Comparison of ENCODE assay signal across 7 cellular contexts in genomic region chr2:106470658-106471057, GRCh38. TPM values are rescaled to one million over a fixed set of nuclear protein-coding genes. Genes with fewer than 3 reads are reported as not detected.
A peak's percentile ranks its signal among the peaks of the same experiment; 100 is the strongest.
DNase-seq lines count a peak whose midpoint lies in the region; ATAC-seq and TF ChIP-seq lines count a peak whose summit lies in the region.
"Not testable (repeated sequence)": the region's sequence is repeated elsewhere in the genome, so short reads cannot be mapped to it uniquely, and the experiment has no call there.

No MANE protein-coding gene starts in this region.

- H3F3A ChIP-seq in PC-9 (ENCODE audit: insufficient read depth, low read depth): not testable (repeated sequence)

- CTCF ChIA-PET in PC-9 (lab: Charles Lee); activated CD8-positive, alpha-beta T cell treated with anti-CD3 and anti-CD28 coated beads for 36 hours (lab: Charles Lee): not testable (repeated sequence)

- not testable (repeated sequence) for H2AFZ ChIP-seq in PC-9

- not testable (repeated sequence) for H3K9me2 ChIP-seq in PC-9 (ENCODE audit: insufficient read depth)

- not testable (repeated sequence) for H3K27ac ChIP-seq in PC-9

- POLR2A ChIA-PET in PC-9 (lab: Charles Lee; ENCODE audit: unreplicated experiment); activated CD8-positive, alpha-beta T cell treated with anti-CD3 and anti-CD28 coated beads for 36 hours (lab: Charles Lee); naive thymus-derived CD8-positive, alpha-beta T cell (lab: Charles Lee): not testable (repeated sequence)

- H3K4me3 Mint-ChIP-seq in activated CD8-positive, alpha-beta T cell treated with anti-CD3 and anti-CD28 coated beads for 36 hours; activated naive CD8-positive, alpha-beta T cell treated with anti-CD3 and anti-CD28 coated beads, Interleukin-2, amount 50 U/mL, for 24 hours; naive thymus-derived CD8-positive, alpha-beta T cell: not testable (repeated sequence)

- BruUV-seq in PC-9 (replicated peaks; lab: Mats Ljungman, UMichigan): not testable (repeated sequence)

- H3K4me2 ChIP-seq in PC-9: not testable (repeated sequence)

- not testable (repeated sequence) for H4K20me1 ChIP-seq in PC-9 (ENCODE audit: insufficient read depth)

- not testable (repeated sequence) for H3K27me3 Mint-ChIP-seq in activated CD8-positive, alpha-beta T cell treated with anti-CD3 and anti-CD28 coated beads for 36 hours; activated naive CD8-positive, alpha-beta T cell treated with anti-CD3 and anti-CD28 coated beads, Interleukin-2, amount 50 U/mL, for 24 hours; naive thymus-derived CD8-positive, alpha-beta T cell

- H3K9me3 ChIP-seq in PC-9 (ENCODE audit: insufficient read depth, low read depth): not testable (repeated sequence)

- H3K4me1 Mint-ChIP-seq in activated CD8-positive, alpha-beta T cell treated with anti-CD3 and anti-CD28 coated beads for 36 hours (ENCODE audit: low read depth); activated naive CD8-positive, alpha-beta T cell treated with anti-CD3 and anti-CD28 coated beads, Interleukin-2, amount 50 U/mL, for 24 hours; naive thymus-derived CD8-positive, alpha-beta T cell: not testable (repeated sequence)

- not testable (repeated sequence) for H3K4me3 ChIP-seq in PC-9; fibroblast of the aortic adventitia (ENCODE audit: low read depth, low read length)

- DNase-seq in PC-9: peak in 1 of 2 experiments; percentile 46
- DNase-seq in activated CD8-positive, alpha-beta T cell treated with anti-CD3 and anti-CD28 coated beads for 36 hours: peak; percentile 54
- DNase-seq in activated naive CD8-positive, alpha-beta T cell treated with anti-CD3 and anti-CD28 coated beads, Interleukin-2, amount 50 U/mL, for 24 hours: peak; percentile 35
- DNase-seq in fibroblast of the aortic adventitia (ENCODE audit: low read depth): not testable (repeated sequence)
- DNase-seq in naive thymus-derived CD8-positive, alpha-beta T cell: peak in 9 of 10 donors; percentile 3 to 75 (median 47)
- peak; percentile 45 for DNase-seq in stimulated activated CD4-positive, alpha-beta T cell treated with anti-CD3 and anti-CD28 coated beads, Interleukin-4, amount 100 ng/mL, for 24 hours

- TF ChIP-seq CTCF in PC-9 (conservative IDR thresholded peaks at IDR 0.05) (peak; percentile 47), fibroblast of the aortic adventitia (IDR thresholded peaks at IDR 0.05; ENCODE audit: insufficient read depth, low read length) (peak; percentile 25)
- peak; percentile 32 for TF ChIP-seq CTCF in activated CD8-positive, alpha-beta T cell treated with anti-CD3 and anti-CD28 coated beads for 36 hours (IDR thresholded peaks at IDR 0.05)

- intact Hi-C loops in PC-9 (cut with micrococcal nuclease; ENCODE audit: unreplicated experiment); activated CD8-positive, alpha-beta T cell treated with anti-CD3 and anti-CD28 coated beads for 36 hours (cut with micrococcal nuclease): not testable (repeated sequence)

- not testable (repeated sequence) for H3K27me3 ChIP-seq in PC-9 (ENCODE audit: insufficient read depth, low read depth)

- ATAC-seq in GM18907 (IDR thresholded peaks at IDR 0.05; ENCODE audit: unreplicated experiment): peak; percentile 68
- peak; percentile 51 for ATAC-seq in activated CD8-positive, alpha-beta T cell treated with anti-CD3 and anti-CD28 coated beads for 36 hours
- not testable (repeated sequence) for ATAC-seq in activated naive CD8-positive, alpha-beta T cell treated with anti-CD3 and anti-CD28 coated beads, Interleukin-2, amount 50 U/mL, for 24 hours
- ATAC-seq in naive thymus-derived CD8-positive, alpha-beta T cell: peak; percentile 50 to 59

- H3K9me3 Mint-ChIP-seq in activated CD8-positive, alpha-beta T cell treated with anti-CD3 and anti-CD28 coated beads for 36 hours; activated naive CD8-positive, alpha-beta T cell treated with anti-CD3 and anti-CD28 coated beads, Interleukin-2, amount 50 U/mL, for 24 hours; naive thymus-derived CD8-positive, alpha-beta T cell: not testable (repeated sequence)

- not testable (repeated sequence) for H3K4me1 ChIP-seq in PC-9 (replicated peaks; ENCODE audit: insufficient read depth)

- H3K27ac Mint-ChIP-seq in activated CD8-positive, alpha-beta T cell treated with anti-CD3 and anti-CD28 coated beads for 36 hours; activated naive CD8-positive, alpha-beta T cell treated with anti-CD3 and anti-CD28 coated beads, Interleukin-2, amount 50 U/mL, for 24 hours; naive thymus-derived CD8-positive, alpha-beta T cell: not testable (repeated sequence)

- H3K79me2 ChIP-seq in PC-9 (ENCODE audit: low read depth): not testable (repeated sequence)

- not testable (repeated sequence) for H3K36me3 Mint-ChIP-seq in activated CD8-positive, alpha-beta T cell treated with anti-CD3 and anti-CD28 coated beads for 36 hours (ENCODE audit: low read depth); activated naive CD8-positive, alpha-beta T cell treated with anti-CD3 and anti-CD28 coated beads, Interleukin-2, amount 50 U/mL, for 24 hours (ENCODE audit: low read depth); naive thymus-derived CD8-positive, alpha-beta T cell

- not testable (repeated sequence) for H3K36me3 ChIP-seq in PC-9 (ENCODE audit: low read depth)

RNA-seq across cellular contexts. Expression of gene RGPD3, which starts 2.4 kb away (rescaled TPM):
- total RNA-seq in PC-9 (2021) (0.09 TPM in 1 of 2 replicates, not detected in the other), fibroblast of the aortic adventitia (ENCODE audit: low replicate concordance) (0.41 and 0.45 TPM in 2 replicates)
- under 1 TPM; 0.20 to 0.34 TPM for total RNA-seq in activated CD8-positive, alpha-beta T cell treated with anti-CD3 and anti-CD28 coated beads for 36 hours
- under 1 TPM in 1 of 2 experiments, not detected in 1; 0.16 TPM for total RNA-seq in naive thymus-derived CD8-positive, alpha-beta T cell
- polyA plus RNA-seq in naive thymus-derived CD8-positive, alpha-beta T cell: under 1 TPM; 0.06 to 0.17 (median 0.06) TPM

RNA-seq across cellular contexts. Expression of gene CD8B2, which starts 16.5 kb away (rescaled TPM):
- total RNA-seq in PC-9 (2021): not detected in 2 replicates
- total RNA-seq in activated CD8-positive, alpha-beta T cell treated with anti-CD3 and anti-CD28 coated beads for 36 hours: 1 to 10 TPM; 3.9 to 4.5 TPM
- total RNA-seq in fibroblast of the aortic adventitia (ENCODE audit: low replicate concordance): not detected in 2 replicates
- 10 to 100 TPM; 13.1 to 14.1 TPM for total RNA-seq in naive thymus-derived CD8-positive, alpha-beta T cell
- 10 to 100 TPM; 22.9 to 32.6 (median 28.0) TPM for polyA plus RNA-seq in naive thymus-derived CD8-positive, alpha-beta T cell
